In genomic region chr12:66498059-66498458, GRCh38 we compare ENCODE assay signal across 6 cellular contexts.
DNase-seq lines count a peak whose midpoint lies in the region; FAIRE-seq and TF ChIP-seq lines count a peak whose summit lies in the region.
"Not testable (repeated sequence)": the region's sequence is repeated elsewhere in the genome, so short reads cannot be mapped to it uniquely, and the experiment has no call there.

No MANE protein-coding gene starts in this region.

- H3K9me3 Mint-ChIP-seq in H9: not testable (repeated sequence)

- peak overlapping the region; percentile 18 to 67; a peak in 4 of 5 replicates for H3K4me3 Mint-ChIP-seq in H9

- H3K56ac ChIP-seq in H9 (ENCODE audit: insufficient read length, low read depth, low read length); H1 (replicated peaks; ENCODE audit: insufficient read length, low read depth, low read length): not testable (repeated sequence)

- DNase-seq in H9; iPS DF 6.9 (ENCODE audit: low read depth, low spot score): not testable (repeated sequence)
- peak in 1 of 2 experiments; percentile 50 for DNase-seq in H1 (ENCODE audit: low read depth in 1 of 2, low spot score in 2 of 2)

- not testable (repeated sequence) for H3K9me3 ChIP-seq in ES-I3 (ENCODE audit: control insufficient read depth, insufficient read depth, low read length); H9 (ENCODE audit: control insufficient read depth, low read depth, low read length); HUES64 (ENCODE audit: insufficient read depth, low read depth, low read length); H1 (ENCODE audit: insufficient read depth in 2 of 2, low read depth in 1 of 2, low read length in 1 of 2); iPS DF 6.9 (ENCODE audit: control insufficient read depth, insufficient read depth, low read length); iPS-20b (ENCODE audit: insufficient read depth, low read depth, low read length)

- H3K4me1 ChIP-seq in ES-I3 (ENCODE audit: insufficient read depth, low read length) (peaks cover 53% of the 10 kb centered on the region), HUES64 (ENCODE audit: insufficient read depth, low read length) (peaks cover 65% of the 10 kb centered on the region), H1 (replicated peaks in 1 of 4; ENCODE audit: control insufficient read depth in 3 of 4, insufficient read depth in 4 of 4, low read length in 3 of 4) (peaks cover 4 to 23% (median 17%) of the 10 kb centered on the region in 4 experiments), iPS-20b (ENCODE audit: insufficient read depth, low read length) (peaks cover 65% of the 10 kb centered on the region)
- H3K4me1 ChIP-seq in H9 (ENCODE audit: insufficient read depth, low read length); iPS DF 6.9 (ENCODE audit: control insufficient read depth, insufficient read depth, low read length): not testable (repeated sequence)

- H3K9ac ChIP-seq in ES-I3 (ENCODE audit: low read depth, low read length) (peak overlapping the region; percentile 32), H9 (ENCODE audit: extremely low read depth, insufficient read length, low read length) (peak overlapping the region; percentile 39), HUES64 (ENCODE audit: low read depth, low read length) (peak overlapping the region; percentile 45; the same call in 1 of the 2 replicates), iPS-20b (ENCODE audit: low read depth, low read length) (peak overlapping the region; percentile 74)
- not testable (repeated sequence) for H3K9ac ChIP-seq in H1 (replicated peaks in 1 of 4; ENCODE audit: extremely low read depth in 1 of 4, low read depth in 3 of 4, low read length in 3 of 4)

- not testable (repeated sequence) for H2BK12ac ChIP-seq in H9 (ENCODE audit: insufficient read length, low read depth, low read length)
- H2BK12ac ChIP-seq in H1 (ENCODE audit: low read depth, low read length): peak overlapping the region; percentile 71; the same call in 1 of the 2 replicates

- H3K4me3 ChIP-seq in HUES64 (ENCODE audit: low read length): 0 out of 2 replicates have a peak overlapping the region, but pooled peaks have one; percentile 2
- peak overlapping the region in 1 of 4 experiments; percentile 4; a peak in 1 of 8 replicates for H3K4me3 ChIP-seq in H1 (ENCODE audit: extremely low read depth in 1 of 4, insufficient read depth in 2 of 4, low read depth in 3 of 4, low read length in 4 of 4)
- H3K4me3 ChIP-seq in iPS DF 6.9 (ENCODE audit: low read length): not testable (repeated sequence)
- H3K4me3 ChIP-seq in iPS-20b (ENCODE audit: low read length): peak overlapping the region; percentile 53

- not testable (repeated sequence) for H4K91ac ChIP-seq in H9 (ENCODE audit: insufficient read length, low read depth, low read length)
- peak overlapping the region; percentile 75 for H4K91ac ChIP-seq in H1 (replicated peaks; ENCODE audit: insufficient read length, low read length)

- H4K5ac ChIP-seq in H9 (ENCODE audit: insufficient read length, low read depth, low read length): not testable (repeated sequence)
- H4K5ac ChIP-seq in H1 (ENCODE audit: insufficient read length, low read depth, low read length): peak overlapping the region; percentile 27

- not testable (repeated sequence) for H3K27me3 Mint-ChIP-seq in H9 (ENCODE audit: low read depth)

- H3K79me2 ChIP-seq in H9 (ENCODE audit: insufficient read depth, low read length); H1 (ENCODE audit: control insufficient read depth in 1 of 2, insufficient read depth in 2 of 2, low read length in 2 of 2): not testable (repeated sequence)

- H3K23ac ChIP-seq in H9 (ENCODE audit: insufficient read length, low read depth, low read length); H1 (ENCODE audit: insufficient read length): not testable (repeated sequence)

- H3K23me2 ChIP-seq in H9 (ENCODE audit: insufficient read length, low read depth, low read length, poor library complexity, severe bottlenecking); H1 (ENCODE audit: low read depth, low read length): not testable (repeated sequence)

- not testable (repeated sequence) for FAIRE-seq in H1 (lab: Jason Lieb, UNC)

- H3K4me2 ChIP-seq in H9 (ENCODE audit: insufficient read depth, insufficient read length, low read length): peak overlapping the region; percentile 38
- peak overlapping the region; percentile 17 to 61; a peak in 3 of 4 replicates for H3K4me2 ChIP-seq in H1 (ENCODE audit: insufficient read depth in 1 of 2, low read depth in 2 of 2, low read length in 2 of 2)

- not testable (repeated sequence) for H3K14ac ChIP-seq in H9 (ENCODE audit: insufficient read depth, low read length); H1 (ENCODE audit: insufficient read length)

- TF ChIP-seq CTCF in H9 (conservative IDR thresholded peaks at IDR 0.05); H1 (IDR thresholded peaks at IDR 0.05; ENCODE audit: control extremely low read depth in 1 of 3, insufficient read depth in 1 of 3, low read depth in 1 of 3, low read length in 3 of 3): not testable (repeated sequence)

- not testable (repeated sequence) for H2BK120ac ChIP-seq in H9 (ENCODE audit: low read depth, low read length, poor library complexity, severe bottlenecking)
- peak overlapping the region; percentile 55 for H2BK120ac ChIP-seq in H1 (replicated peaks; ENCODE audit: low read depth, low read length)

- not testable (repeated sequence) for H3K4ac ChIP-seq in H9 (ENCODE audit: low read depth, low read length)
- H3K4ac ChIP-seq in H1 (replicated peaks; ENCODE audit: insufficient read length, low read depth, low read length): peak overlapping the region; percentile 16

- TF ChIP-seq POLR2A in H1 (IDR thresholded peaks at IDR 0.05; ENCODE audit: control extremely low read depth in 1 of 2, low read depth in 2 of 2, low read length in 2 of 2): 0 out of 3 replicates have a peak, but pooled peaks of 1 of the 2 experiments have one; percentile 28

- not testable (repeated sequence) for H3K27me3 ChIP-seq in H9 (ENCODE audit: insufficient read depth, low read length); HUES64 (ENCODE audit: insufficient read depth, low read length); H1 (replicated peaks in 1 of 4; ENCODE audit: control insufficient read depth in 3 of 4, extremely low read depth in 1 of 4, insufficient read depth in 3 of 4, low read length in 3 of 4); iPS DF 6.9 (ENCODE audit: control insufficient read depth, insufficient read depth, low read length); iPS-20b (ENCODE audit: insufficient read depth, low read length)

- not testable (repeated sequence) for H3K18ac ChIP-seq in H9 (ENCODE audit: insufficient read length, low read depth, low read length)
- H3K18ac ChIP-seq in H1 (ENCODE audit: extremely low read depth, low read length): peak overlapping the region; percentile 88

- not testable (repeated sequence) for TF ChIP-seq EP300 in H1 (IDR thresholded peaks at IDR 0.05; ENCODE audit: borderline replicate concordance in 1 of 2, low read depth in 2 of 2, low read length in 2 of 2)

- WGBS in H9 (ENCODE audit: extremely low coverage, insufficient read length, low lambda C conversion rate): no CpG with 5 or more reads among the region's 6 CpGs
- 10% methylated on average over 6 of the region's 6 CpGs for WGBS in HUES64
- WGBS in H1 (ENCODE audit: extremely low coverage in 1 of 2, insufficient coverage in 1 of 2, insufficient read length in 1 of 2, insufficient replicate concordance in 2 of 2, low coverage in 1 of 2, low lambda C conversion rate in 2 of 2, missing lambda C conversion rate in 1 of 2), 2 experiments: 22% methylated on average over 6 of the region's 6 CpGs; no CpG with 5 or more reads in 1 of the 2 experiments
- WGBS in iPS DF 6.9 (ENCODE audit: insufficient coverage, insufficient read length): no CpG with 5 or more reads among the region's 6 CpGs

- H2AK5ac ChIP-seq in H9 (ENCODE audit: insufficient read length, low read length); H1 (ENCODE audit: low read depth, low read length): not testable (repeated sequence)

- H2BK5ac ChIP-seq in H9 (ENCODE audit: insufficient read length, low read length): not testable (repeated sequence)
- H2BK5ac ChIP-seq in H1 (ENCODE audit: low read depth, low read length): peak overlapping the region; percentile 98

- not testable (repeated sequence) for H3K36me3 Mint-ChIP-seq in H9 (ENCODE audit: insufficient read depth in 1 of 3, low read depth in 3 of 3)

- H3K79me1 ChIP-seq in H9 (ENCODE audit: insufficient read depth, low read depth, low read length, poor library complexity, severe bottlenecking); H1 (ENCODE audit: low read depth, low read length): not testable (repeated sequence)

- H3K4me1 Mint-ChIP-seq in H9: peaks cover 60 to 70% of the 10 kb centered on the region in 2 experiments

- not testable (repeated sequence) for H2BK20ac ChIP-seq in H9 (ENCODE audit: low read depth, low read length, poor library complexity, severe bottlenecking); H1 (ENCODE audit: low read length)

- not testable (repeated sequence) for H3K36me3 ChIP-seq in ES-I3 (ENCODE audit: insufficient read depth, low read length); HUES64 (ENCODE audit: insufficient read depth, low read length); H1 (ENCODE audit: control insufficient read depth in 2 of 4, insufficient read depth in 4 of 4, low read length in 3 of 4); iPS DF 6.9 (ENCODE audit: control insufficient read depth, insufficient read depth, low read length); iPS-20b (ENCODE audit: insufficient read depth, low read depth, low read length)

- POLR2A ChIA-PET in H1 (lab: Charles Lee; ENCODE audit: partially characterized antibody): not testable (repeated sequence)

- not testable (repeated sequence) for H4K8ac ChIP-seq in H9 (replicated peaks; ENCODE audit: insufficient read length, low read depth, low read length); H1 (ENCODE audit: extremely low read depth, insufficient read depth, low read length)

- H2AFZ ChIP-seq in H9 (ENCODE audit: low read length); H1 (ENCODE audit: low read length): not testable (repeated sequence)

- CTCF ChIA-PET in H1 (lab: Charles Lee; ENCODE audit: partially characterized antibody): not testable (repeated sequence)

- not testable (repeated sequence) for H4K20me1 ChIP-seq in H9 (ENCODE audit: control insufficient read depth, insufficient read depth, insufficient read length); H1 (replicated peaks in 1 of 2; ENCODE audit: control insufficient read depth in 1 of 2, insufficient read depth in 2 of 2, low read length in 2 of 2)

- peak overlapping the region; percentile 84 to 97 (median 96) for H3K27ac Mint-ChIP-seq in H9

- not testable (repeated sequence) for H2BK15ac ChIP-seq in H9 (ENCODE audit: low read depth, low read length); H1 (ENCODE audit: low read length)

- not testable (repeated sequence) for TF ChIP-seq RAD21 in H1 (IDR thresholded peaks at IDR 0.05 in 1 of 2, conservative IDR thresholded peaks at IDR 0.05 in 1 of 2; ENCODE audit: low read depth in 2 of 2, low read length in 2 of 2)

- peak overlapping the region; percentile 92 for H3T11ph ChIP-seq in H9 (ENCODE audit: low read length)

- H3K27ac ChIP-seq in H9 (ENCODE audit: insufficient read length, low read depth, low read length): peak overlapping the region; percentile 98
- peak overlapping the region; percentile 69 for H3K27ac ChIP-seq in HUES64 (ENCODE audit: low read depth, low read length)
- peak overlapping the region; percentile 46; the same call in 1 of the 2 replicates for H3K27ac ChIP-seq in H1 (ENCODE audit: low read depth, low read length)
- H3K27ac ChIP-seq in iPS DF 6.9 (ENCODE audit: low read length): peak overlapping the region; percentile 80
- peak overlapping the region; percentile 45 for H3K27ac ChIP-seq in iPS-20b (ENCODE audit: low read length)

Comparison
In these comparisons a context has a peak if more than half of its experiments do, and no peak if none do; other contexts are left out.
1. H3K27ac ChIP-seq: peak in every context shown above with its lines; median percentile 98 in H9; 80 in iPS DF 6.9; 69 in HUES64; 46 in H1; 45 in iPS-20b.